ENCODE assay signal across 19 cellular contexts in genomic region chr10:78404296-78404695, GRCh38.
DNase-seq lines count a peak whose midpoint lies in the region; ATAC-seq and TF ChIP-seq lines count a peak whose summit lies in the region.
"Had no signal": no experiment of that assay in that cellular context is flagged by ENCODE, and none has a peak within 500 bp of the region (broad histone marks: within the 10 kb centered on the region; RNA-seq: fewer than 3 reads in every experiment).

No MANE protein-coding gene starts in this region.

- intact Hi-C loops in upper lobe of right lung (cut with DNase I): no loop called here

- no peak overlapping the region for H3K9ac ChIP-seq in endodermal cell (ENCODE audit: extremely low read depth, low read length, poor library complexity, severe bottlenecking)
- H3K9ac ChIP-seq in neuronal stem cell (ENCODE audit: low read depth, low read length, poor library complexity): no peak overlapping the region
- no peak overlapping the region for H3K9ac ChIP-seq in mesenchymal stem cell (ENCODE audit: low read length)

- no peak overlapping the region for H2BK5ac ChIP-seq in neuronal stem cell (ENCODE audit: low read length)
- no peak overlapping the region for H2BK5ac ChIP-seq in mesenchymal stem cell (ENCODE audit: low read depth, low read length, poor library complexity, severe bottlenecking)

- H4K91ac ChIP-seq in neuronal stem cell (ENCODE audit: low read depth, low read length, poor library complexity): no peak overlapping the region
- no peak overlapping the region for H4K91ac ChIP-seq in mesenchymal stem cell (ENCODE audit: low read length)

- H3K9me3 Mint-ChIP-seq in endodermal cell: no peaks in the 10 kb centered on the region
- H3K9me3 Mint-ChIP-seq: CD8-positive, alpha-beta memory T cell; GM23338 had no signal

- no peak for TF ChIP-seq CTCF in WERI-Rb-1 (IDR thresholded peaks at IDR 0.05; ENCODE audit: low read depth, low read length)
- TF ChIP-seq CTCF in endodermal cell (conservative IDR thresholded peaks at IDR 0.05): no peak
- no peak for TF ChIP-seq CTCF in upper lobe of right lung (IDR thresholded peaks at IDR 0.05)

- H3K4ac ChIP-seq in neuronal stem cell (ENCODE audit: low read length): no peak overlapping the region
- no peak overlapping the region for H3K4ac ChIP-seq in mesenchymal stem cell (ENCODE audit: low read depth in 1 of 2, low read length in 2 of 2)

- H2BK15ac ChIP-seq in neuronal stem cell (ENCODE audit: low read length) (peak overlapping the region; percentile 16), mesenchymal stem cell (ENCODE audit: low read depth, poor library complexity, severe bottlenecking) (no peak overlapping the region)

- H3K14ac ChIP-seq in neuronal stem cell (ENCODE audit: low read length): no peak overlapping the region
- H3K14ac ChIP-seq in mesenchymal stem cell (ENCODE audit: low read length in 2 of 2): no peak overlapping the region

- H4K8ac ChIP-seq in neuronal stem cell (ENCODE audit: low read depth, low read length) (no peak overlapping the region), mesenchymal stem cell (ENCODE audit: low read length) (no peak overlapping the region)

- no peak overlapping the region for H3K27ac Mint-ChIP-seq in endodermal cell
- H3K27ac Mint-ChIP-seq: CD4-positive, CD25-positive, alpha-beta regulatory T cell; CD8-positive, alpha-beta memory T cell; GM23338 had no signal

- no peak for DNase-seq in WERI-Rb-1
- peak; percentile 18 for DNase-seq in endodermal cell
- no peak for DNase-seq in neuronal stem cell (ENCODE audit: low spot score)
- DNase-seq in upper lobe of right lung: peak; percentile 32
- no peak for DNase-seq in iPS-NIHi7 (ENCODE audit: extremely low spot score)
- DNase-seq in mesenchymal stem cell: no peak
- DNase-seq: BE2C; C1 segment of cervical spinal cord; CD4-positive, CD25-positive, alpha-beta regulatory T cell; CD8-positive, alpha-beta memory T cell; COR-L47; DMS 273 treated with DMSO at 0.1 percent for 48 hours; DMS53; DND-41; EL; HCEC 1CT had no signal

- no peak overlapping the region for H3K4me3 Mint-ChIP-seq in endodermal cell
- H3K4me3 Mint-ChIP-seq: CD4-positive, CD25-positive, alpha-beta regulatory T cell; CD8-positive, alpha-beta memory T cell; GM23338 had no signal

- peaks cover 25% of the 10 kb centered on the region for H3K4me1 Mint-ChIP-seq in endodermal cell

- H3K4me1 ChIP-seq in endodermal cell (ENCODE audit: control insufficient read depth, insufficient read depth, low read length) (peaks cover 6% of the 10 kb centered on the region), neuronal stem cell (ENCODE audit: control insufficient read depth in 2 of 2, insufficient read depth in 1 of 2, low read depth in 1 of 2, low read length in 2 of 2) (peaks cover 30 to 38% of the 10 kb centered on the region in 2 donors), upper lobe of right lung (peaks cover 19% of the 10 kb centered on the region), mesenchymal stem cell (ENCODE audit: control insufficient read depth, insufficient read depth, low read depth, low read length) (peaks cover 15% of the 10 kb centered on the region)

- H2AK5ac ChIP-seq in neuronal stem cell (ENCODE audit: low read depth, low read length) (no peak overlapping the region), mesenchymal stem cell (ENCODE audit: low read length, severe bottlenecking) (no peak overlapping the region)

- no peak overlapping the region for H3K18ac ChIP-seq in neuronal stem cell (ENCODE audit: low read length)
- H3K18ac ChIP-seq in mesenchymal stem cell (ENCODE audit: low read depth in 1 of 2, low read length in 2 of 2): no peak overlapping the region

- no peak overlapping the region for H3K4me3 ChIP-seq in WERI-Rb-1 (ENCODE audit: low read depth, low read length)
- no peak overlapping the region for H3K4me3 ChIP-seq in endodermal cell (ENCODE audit: low read length)
- no peak overlapping the region for H3K4me3 ChIP-seq in neuronal stem cell (ENCODE audit: low read length in 2 of 2)
- no peak overlapping the region for H3K4me3 ChIP-seq in upper lobe of right lung
- H3K4me3 ChIP-seq in mesenchymal stem cell (ENCODE audit: insufficient read depth in 1 of 2, low read depth in 1 of 2, low read length in 2 of 2): no peak overlapping the region
- H3K4me3 ChIP-seq: GM12878, GM23338 had no signal

- H3K9me3 ChIP-seq in WERI-Rb-1 (ENCODE audit: severe bottlenecking) (no peaks in the 10 kb centered on the region), endodermal cell (ENCODE audit: control insufficient read depth, low read length) (no peaks in the 10 kb centered on the region), neuronal stem cell (replicated peaks in 1 of 2; ENCODE audit: control insufficient read depth in 2 of 2, insufficient read depth in 1 of 2, low read depth in 1 of 2, low read length in 2 of 2) (no peaks in the 10 kb centered on the region), upper lobe of right lung (no peaks in the 10 kb centered on the region), mesenchymal stem cell (ENCODE audit: control insufficient read depth, low read length) (no peaks in the 10 kb centered on the region)
- H3K9me3 ChIP-seq: BE2C had no signal

- H3K23ac ChIP-seq in neuronal stem cell (ENCODE audit: low read depth, low read length, poor library complexity) (no peak overlapping the region), mesenchymal stem cell (ENCODE audit: low read length in 2 of 2) (no peak overlapping the region)

- whole genome bisulfite sequencing in endodermal cell (ENCODE audit: insufficient coverage in 1 of 2, insufficient read length in 1 of 2), 2 experiments: 97 to 100% methylated on average over 5 of the region's 5 CpGs
- WGBS in neuronal stem cell (ENCODE audit: extremely low coverage in 2 of 2, insufficient read length in 2 of 2, insufficient replicate concordance in 1 of 2), 2 donors: no CpG with 5 or more reads among the region's 5 CpGs
- 90% methylated on average over 5 of the region's 5 CpGs for WGBS in mesenchymal stem cell

- H3K4me2 ChIP-seq in neuronal stem cell (ENCODE audit: insufficient read depth, low read length, poor library complexity, severe bottlenecking) (no peak overlapping the region), mesenchymal stem cell (ENCODE audit: low read length, poor library complexity, severe bottlenecking) (no peak overlapping the region)
- H3K4me2 ChIP-seq: GM23338 had no signal

- H3K79me1 ChIP-seq in neuronal stem cell (ENCODE audit: low read depth, low read length) (no peaks in the 10 kb centered on the region), mesenchymal stem cell (replicated peaks; ENCODE audit: low read length, poor library complexity, severe bottlenecking) (no peaks in the 10 kb centered on the region)

- H3K36me3 Mint-ChIP-seq in endodermal cell (ENCODE audit: low read depth): no peaks in the 10 kb centered on the region
- H3K36me3 Mint-ChIP-seq: CD4-positive, CD25-positive, alpha-beta regulatory T cell; CD8-positive, alpha-beta memory T cell had no signal

- H3K27ac ChIP-seq in WERI-Rb-1 (peak overlapping the region; percentile 90), endodermal cell (ENCODE audit: low read depth, low read length) (no peak overlapping the region), neuronal stem cell (replicated peaks; ENCODE audit: low read length) (no peak overlapping the region), upper lobe of right lung (no peak overlapping the region), mesenchymal stem cell (ENCODE audit: low read length, poor library complexity, severe bottlenecking) (no peak overlapping the region)

- no peak overlapping the region for H2BK12ac ChIP-seq in neuronal stem cell (ENCODE audit: low read length)
- no peak overlapping the region for H2BK12ac ChIP-seq in mesenchymal stem cell (ENCODE audit: low read length in 2 of 2)

- no peaks in the 10 kb centered on the region for H3K27me3 ChIP-seq in WERI-Rb-1 (ENCODE audit: insufficient read depth, low read depth, severe bottlenecking)
- H3K27me3 ChIP-seq in endodermal cell (ENCODE audit: control insufficient read depth, insufficient read depth, low read length, poor library complexity, severe bottlenecking): peaks cover 9% of the 10 kb centered on the region
- H3K27me3 ChIP-seq in neuronal stem cell (ENCODE audit: control insufficient read depth in 3 of 3, insufficient read depth in 3 of 3, low read depth in 1 of 3, low read length in 3 of 3): no peaks in the 10 kb centered on the region
- no peaks in the 10 kb centered on the region for H3K27me3 ChIP-seq in upper lobe of right lung
- H3K27me3 ChIP-seq in mesenchymal stem cell (ENCODE audit: control insufficient read depth in 1 of 2, insufficient read depth in 1 of 2, low read length in 2 of 2): peaks cover 0 to 5% of the 10 kb centered on the region in 2 experiments
- H3K27me3 ChIP-seq: BE2C had no signal

- H3K36me3 ChIP-seq in WERI-Rb-1 (no peaks in the 10 kb centered on the region), endodermal cell (ENCODE audit: control insufficient read depth, insufficient read depth, low read length) (no peaks in the 10 kb centered on the region), neuronal stem cell (replicated peaks in 1 of 2; ENCODE audit: control insufficient read depth in 2 of 2, insufficient read depth in 2 of 2, low read length in 2 of 2) (no peaks in the 10 kb centered on the region), upper lobe of right lung (no peaks in the 10 kb centered on the region), mesenchymal stem cell (ENCODE audit: control insufficient read depth in 1 of 2, insufficient read depth in 2 of 2, low read depth in 1 of 2, low read length in 2 of 2) (no peaks in the 10 kb centered on the region)
- H3K36me3 ChIP-seq: BE2C had no signal

- peaks cover 23% of the 10 kb centered on the region for H3K27me3 Mint-ChIP-seq in endodermal cell (ENCODE audit: insufficient read depth)

- H2BK120ac ChIP-seq in neuronal stem cell (ENCODE audit: low read depth, low read length) (no peak overlapping the region), mesenchymal stem cell (ENCODE audit: low read depth, low read length) (no peak overlapping the region)

- ATAC-seq in upper lobe of right lung (no peak), GM21786 (IDR thresholded peaks at IDR 0.05; ENCODE audit: unreplicated experiment) (no peak)
- ATAC-seq: GM12878, GM23338 had no signal

- H2AFZ ChIP-seq in neuronal stem cell (ENCODE audit: low read length) (no peak overlapping the region), mesenchymal stem cell (ENCODE audit: low read depth, low read length) (no peak overlapping the region)
- H2AFZ ChIP-seq: GM23338 had no signal

Comparison
In these comparisons a context has a peak if more than half of its experiments do, and no peak if none do; other contexts are left out.
1. DNase-seq: peak in endodermal cell (single experiment) and upper lobe of right lung (single experiment); none in WERI-Rb-1 (single experiment), neuronal stem cell (single experiment), iPS-NIHi7 (single experiment) and mesenchymal stem cell (single experiment).